Comparison of ENCODE assay signal across 19 cellular contexts in genomic region chr3:72678892-72679291, GRCh38.
A peak's percentile ranks its signal among the peaks of the same experiment; 100 is the strongest.
DNase-seq lines count a peak whose midpoint lies in the region; ATAC-seq and TF ChIP-seq lines count a peak whose summit lies in the region.
"Had no signal": no experiment of that assay in that cellular context is flagged by ENCODE, and none has a peak within 500 bp of the region (broad histone marks: within the 10 kb centered on the region; RNA-seq: fewer than 3 reads in every experiment).

No MANE protein-coding gene starts in this region.

- H4K20me1 ChIP-seq in hepatocyte (ENCODE audit: insufficient read depth, poor library complexity, severe bottlenecking): no peaks in the 10 kb centered on the region

- H3K27me3 ChIP-seq in hepatocyte: no peaks in the 10 kb centered on the region
- H3K27me3 ChIP-seq: brain microvascular endothelial cell, neural progenitor cell, right lobe of liver, uterus had no signal

- H3K27ac ChIP-seq in hepatocyte: peak overlapping the region; percentile 75
- peak overlapping the region; percentile 89 for H3K27ac ChIP-seq in temporal lobe (ENCODE audit: low read depth, low read length)
- H3K27ac ChIP-seq: brain microvascular endothelial cell, neural progenitor cell, right lobe of liver, uterus had no signal

- no peak overlapping the region for H3K4me3 ChIP-seq in hepatocyte
- H3K4me3 ChIP-seq: neural progenitor cell, right lobe of liver, uterus had no signal

- peak; percentile 21 for DNase-seq in activated CD8-positive, alpha-beta T cell treated with anti-CD3 and anti-CD28 coated beads for 36 hours
- no peak for DNase-seq in activated CD8-positive, alpha-beta T cell treated with anti-CD3 and anti-CD28 coated beads, Interleukin-2, amount 10 ng/mL, durations not matched to agents 7 days and 5 days
- DNase-seq in T-helper 17 cell: no peak
- DNase-seq in hepatocyte (ENCODE audit: low spot score): peak; percentile 43
- DNase-seq in NK-92 (lab: John Stamatoyannopoulos, UW; ENCODE audit: unreplicated experiment): no peak
- DNase-seq in NCI-H1048 (lab: John Stamatoyannopoulos, UW): no peak
- DNase-seq: activated CD4-positive, alpha-beta T cell treated with anti-CD3 and anti-CD28 coated beads, Interleukin-2, amount 50 U/mL, for 48 hours; brain microvascular endothelial cell; effector memory CD8-positive, alpha-beta T cell; foreskin fibroblast; NCI-H1930; NCI-H510A treated with DMSO at 0.1 percent for 48 hours; right lobe of liver; stimulated activated naive B cell treated with anti-CD40 and anti-IgM and Interleukin-4, amounts not matched to agents 10 μg/mL and 1 μg/mL and 100 μg/mL, for 72 hours; T-helper 9 cell; uterus had no signal

- 89% methylated on average over 6 of the region's 6 CpGs for WGBS in hepatocyte (ENCODE audit: low lambda C conversion rate, missing lambda C conversion rate)

- H2AFZ ChIP-seq in hepatocyte: no peak overlapping the region
- H2AFZ ChIP-seq: neural progenitor cell had no signal

- no peak overlapping the region for H3K4me3 Mint-ChIP-seq in activated CD8-positive, alpha-beta T cell treated with anti-CD3 and anti-CD28 coated beads for 36 hours
- no peak overlapping the region for H3K4me3 Mint-ChIP-seq in activated CD8-positive, alpha-beta T cell treated with anti-CD3 and anti-CD28 coated beads, Interleukin-2, amount 10 ng/mL, durations not matched to agents 7 days and 5 days
- no peak overlapping the region for H3K4me3 Mint-ChIP-seq in T-helper 17 cell
- H3K4me3 Mint-ChIP-seq: effector memory CD8-positive, alpha-beta T cell; neural progenitor cell; stimulated activated naive B cell treated with anti-CD40 and anti-IgM and Interleukin-4, amounts not matched to agents 10 μg/mL and 1 μg/mL and 100 μg/mL, for 72 hours had no signal

- no peaks in the 10 kb centered on the region for H3K9me2 ChIP-seq in hepatocyte (replicated peaks; ENCODE audit: insufficient read depth)

- H3K4me1 Mint-ChIP-seq in activated CD8-positive, alpha-beta T cell treated with anti-CD3 and anti-CD28 coated beads for 36 hours (ENCODE audit: low read depth): peaks cover 11% of the 10 kb centered on the region
- H3K4me1 Mint-ChIP-seq in activated CD8-positive, alpha-beta T cell treated with anti-CD3 and anti-CD28 coated beads, Interleukin-2, amount 10 ng/mL, durations not matched to agents 7 days and 5 days (ENCODE audit: low read depth): peaks cover 12% of the 10 kb centered on the region
- H3K4me1 Mint-ChIP-seq in T-helper 17 cell: peaks cover 11% of the 10 kb centered on the region

- H3K4me1 ChIP-seq in hepatocyte (ENCODE audit: insufficient read depth): peaks cover 10% of the 10 kb centered on the region
- H3K4me1 ChIP-seq: uterus had no signal

- no peaks in the 10 kb centered on the region for H3K36me3 Mint-ChIP-seq in activated CD8-positive, alpha-beta T cell treated with anti-CD3 and anti-CD28 coated beads for 36 hours (ENCODE audit: low read depth)
- no peaks in the 10 kb centered on the region for H3K36me3 Mint-ChIP-seq in activated CD8-positive, alpha-beta T cell treated with anti-CD3 and anti-CD28 coated beads, Interleukin-2, amount 10 ng/mL, durations not matched to agents 7 days and 5 days (ENCODE audit: low read depth)
- H3K36me3 Mint-ChIP-seq in T-helper 17 cell (ENCODE audit: low read depth): peaks cover 2% of the 10 kb centered on the region
- H3K36me3 Mint-ChIP-seq: neural progenitor cell; stimulated activated naive B cell treated with anti-CD40 and anti-IgM and Interleukin-4, amounts not matched to agents 10 μg/mL and 1 μg/mL and 100 μg/mL, for 72 hours had no signal

- H3K9me3 Mint-ChIP-seq in activated CD8-positive, alpha-beta T cell treated with anti-CD3 and anti-CD28 coated beads for 36 hours: no peaks in the 10 kb centered on the region
- H3K9me3 Mint-ChIP-seq in activated CD8-positive, alpha-beta T cell treated with anti-CD3 and anti-CD28 coated beads, Interleukin-2, amount 10 ng/mL, durations not matched to agents 7 days and 5 days (ENCODE audit: insufficient read depth): no peaks in the 10 kb centered on the region
- H3K9me3 Mint-ChIP-seq: effector memory CD8-positive, alpha-beta T cell had no signal

- peak; percentile 39 for ATAC-seq in activated CD8-positive, alpha-beta T cell treated with anti-CD3 and anti-CD28 coated beads for 36 hours
- no peak for ATAC-seq in activated CD8-positive, alpha-beta T cell treated with anti-CD3 and anti-CD28 coated beads, Interleukin-2, amount 10 ng/mL, durations not matched to agents 7 days and 5 days
- no peak for ATAC-seq in T-helper 17 cell
- ATAC-seq in GM21528 (IDR thresholded peaks at IDR 0.05; ENCODE audit: low FRiP score, unreplicated experiment): no peak
- ATAC-seq: effector memory CD8-positive, alpha-beta T cell had no signal

- TF ChIP-seq CTCF in activated CD8-positive, alpha-beta T cell treated with anti-CD3 and anti-CD28 coated beads for 36 hours (IDR thresholded peaks at IDR 0.05): no peak
- TF ChIP-seq CTCF in hepatocyte (IDR thresholded peaks at IDR 0.05; ENCODE audit: poor library complexity): no peak

- no peaks in the 10 kb centered on the region for H3K27me3 Mint-ChIP-seq in activated CD8-positive, alpha-beta T cell treated with anti-CD3 and anti-CD28 coated beads for 36 hours
- H3K27me3 Mint-ChIP-seq in activated CD8-positive, alpha-beta T cell treated with anti-CD3 and anti-CD28 coated beads, Interleukin-2, amount 10 ng/mL, durations not matched to agents 7 days and 5 days (ENCODE audit: low read depth): no peaks in the 10 kb centered on the region
- H3K27me3 Mint-ChIP-seq in T-helper 17 cell: peaks cover 15% of the 10 kb centered on the region

- intact Hi-C loops in activated CD8-positive, alpha-beta T cell treated with anti-CD3 and anti-CD28 coated beads for 36 hours (cut with micrococcal nuclease): no loop called here

- CTCF ChIA-PET in activated CD8-positive, alpha-beta T cell treated with anti-CD3 and anti-CD28 coated beads for 36 hours (lab: Charles Lee): no interaction called here
- CTCF ChIA-PET in activated CD8-positive, alpha-beta T cell treated with anti-CD3 and anti-CD28 coated beads, Interleukin-2, amount 10 ng/mL, durations not matched to agents 7 days and 5 days (lab: Charles Lee): no interaction called here

- POLR2A ChIA-PET in activated CD8-positive, alpha-beta T cell treated with anti-CD3 and anti-CD28 coated beads for 36 hours (lab: Charles Lee): no interaction called here
- POLR2A ChIA-PET in activated CD8-positive, alpha-beta T cell treated with anti-CD3 and anti-CD28 coated beads, Interleukin-2, amount 10 ng/mL, durations not matched to agents 7 days and 5 days (lab: Charles Lee): no interaction called here

- no peaks in the 10 kb centered on the region for H3K36me3 ChIP-seq in hepatocyte (replicated peaks; ENCODE audit: insufficient read depth, low read depth)
- H3K36me3 ChIP-seq: brain microvascular endothelial cell, neural progenitor cell, right lobe of liver, uterus had no signal

- H3K79me2 ChIP-seq in hepatocyte: no peaks in the 10 kb centered on the region

- H3K27ac Mint-ChIP-seq in activated CD8-positive, alpha-beta T cell treated with anti-CD3 and anti-CD28 coated beads for 36 hours: no peak overlapping the region
- no peak overlapping the region for H3K27ac Mint-ChIP-seq in activated CD8-positive, alpha-beta T cell treated with anti-CD3 and anti-CD28 coated beads, Interleukin-2, amount 10 ng/mL, durations not matched to agents 7 days and 5 days
- peak overlapping the region; percentile 46 for H3K27ac Mint-ChIP-seq in T-helper 17 cell
- H3K27ac Mint-ChIP-seq: neural progenitor cell had no signal

- H3K4me2 ChIP-seq in hepatocyte: no peak overlapping the region
- H3K4me2 ChIP-seq: neural progenitor cell had no signal

- no peaks in the 10 kb centered on the region for H3K9me3 ChIP-seq in T-helper 17 cell (ENCODE audit: control insufficient read depth, low read length, poor library complexity, severe bottlenecking)
- no peaks in the 10 kb centered on the region for H3K9me3 ChIP-seq in hepatocyte (ENCODE audit: low read depth)
- H3K9me3 ChIP-seq: right lobe of liver, uterus had no signal

Comparison
In these comparisons a context has a peak if more than half of its experiments do, and no peak if none do; other contexts are left out.
1. DNase-seq: peak in activated CD8-positive, alpha-beta T cell treated with anti-CD3 and anti-CD28 coated beads for 36 hours (single experiment) and hepatocyte (single experiment); none in activated CD8-positive, alpha-beta T cell treated with anti-CD3 and anti-CD28 coated beads, Interleukin-2, amount 10 ng/mL, durations not matched to agents 7 days and 5 days (single experiment), T-helper 17 cell (0 of 3), NK-92 (single experiment) and NCI-H1048 (single experiment).